In the genomic region with DNA sequence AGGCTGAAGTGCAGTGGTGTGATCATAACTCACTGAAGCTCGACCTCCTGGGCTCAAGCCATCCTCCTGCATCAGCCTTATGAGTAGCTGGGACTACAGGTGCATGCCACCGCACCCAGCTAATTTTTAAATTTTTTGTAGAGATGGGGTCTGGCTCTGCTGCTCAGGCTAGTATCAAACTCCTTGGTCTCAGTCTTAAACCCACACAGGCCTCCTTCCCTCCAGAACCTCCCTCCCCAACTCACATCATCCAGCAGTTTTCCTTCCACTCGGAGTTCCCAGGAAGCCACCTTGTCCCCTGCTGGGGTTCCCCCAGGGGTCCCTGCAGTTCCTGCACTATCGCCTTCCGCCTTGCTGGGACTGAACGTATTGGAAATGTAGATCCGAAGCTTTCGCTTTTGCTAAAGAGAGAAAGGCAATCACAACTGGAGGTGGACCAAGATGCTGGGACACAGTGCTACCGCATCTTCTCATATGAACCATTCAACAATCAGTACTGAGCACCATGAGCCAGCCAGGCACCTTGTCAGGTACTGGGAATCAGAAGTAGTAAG, we compare ENCODE assay signal across 11 cellular contexts. TPM values are rescaled to one million over a fixed set of nuclear protein-coding genes. Genes with fewer than 3 reads are reported as not detected.
DNase-seq lines count a peak whose midpoint lies in the region; ATAC-seq, FAIRE-seq and TF ChIP-seq lines count a peak whose summit lies in the region.
"Had no signal": no experiment of that assay in that cellular context is flagged by ENCODE, and none has a peak within 500 bp of the region (broad histone marks: within the 10 kb centered on the region; RNA-seq: fewer than 3 reads in every experiment).

No MANE protein-coding gene starts in this region.

- H3K9me3 ChIP-seq in right cardiac atrium (ENCODE audit: control insufficient read depth, low read length) (no peaks in the 10 kb centered on the region), lower lobe of right lung (no peaks in the 10 kb centered on the region), tibial artery (no peaks in the 10 kb centered on the region)
- H3K9me3 ChIP-seq: colonic mucosa, MG63, pancreas had no signal

- H3K27me3 ChIP-seq in right cardiac atrium (ENCODE audit: control insufficient read depth, insufficient read depth) (no peaks in the 10 kb centered on the region), lower lobe of right lung (ENCODE audit: low read depth) (no peaks in the 10 kb centered on the region), tibial artery (no peaks in the 10 kb centered on the region)
- H3K27me3 ChIP-seq: colonic mucosa, MG63, pancreas had no signal

- H3K27ac ChIP-seq in right cardiac atrium (ENCODE audit: low read length) (peak overlapping the region; percentile 13), VCaP (no peak overlapping the region), lower lobe of right lung (peak overlapping the region; percentile 62), tibial artery (peak overlapping the region; percentile 14 to 99)
- H3K27ac ChIP-seq: colonic mucosa, pancreas had no signal

- ATAC-seq in right cardiac atrium (no peak), Right ventricle myocardium superior (ENCODE audit: poor library complexity) (no peak), lower lobe of right lung (no peak)

- FAIRE-seq in RCC 7860 (lab: Jason Lieb, UNC) = no peak
- FAIRE-seq: pancreas had no signal

- H3K4me3 ChIP-seq in right cardiac atrium (ENCODE audit: low read length) (no peak overlapping the region), lower lobe of right lung (no peak overlapping the region), tibial artery (no peak overlapping the region)
- H3K4me3 ChIP-seq: colonic mucosa, MG63, pancreas had no signal

- intact Hi-C loops in right cardiac atrium (cut with DNase I) (no loop called here), Right ventricle myocardium superior (cut with DNase I) (no loop called here), lower lobe of right lung (cut with DNase I) (no loop called here), tibial artery (cut with DNase I; ENCODE audit: low total_unique reads) (loop anchor here (5.0 kb wide), 1 partner anchor 63 kb away; a partner anchor contains a TSS)

- peaks cover 14% of the 10 kb centered on the region for H3K4me1 ChIP-seq in right cardiac atrium (ENCODE audit: control insufficient read depth, insufficient read depth, low read length)
- H3K4me1 ChIP-seq in lower lobe of right lung = peaks cover 40% of the 10 kb centered on the region
- H3K4me1 ChIP-seq in tibial artery = peaks cover 5 to 52% (median 40%) of the 10 kb centered on the region in 4 donors

- H3K36me3 ChIP-seq in lower lobe of right lung = peaks cover 77% of the 10 kb centered on the region
- H3K36me3 ChIP-seq in tibial artery = peaks cover 64 to 72% (median 72%) of the 10 kb centered on the region in 3 donors

- TF ChIP-seq CTCF in VCaP (conservative IDR thresholded peaks at IDR 0.05) = peak; percentile 15
- no peak for TF ChIP-seq CTCF in lower lobe of right lung (IDR thresholded peaks at IDR 0.05)
- peak in 1 of 2 experiments; percentile 7 for TF ChIP-seq CTCF in tibial artery (IDR thresholded peaks at IDR 0.05)

- DNase-seq in right cardiac atrium (peak in 1 of 3 donors; percentile 22), Right ventricle myocardium superior (no peak), lower lobe of right lung (no peak), tibial artery (peak in 1 of 2 donors; percentile 55), NCI-H226 (no peak), DMS114 treated with DMSO at 0.1 percent for 48 hours (lab: John Stamatoyannopoulos, UW; ENCODE audit: unreplicated experiment) (no peak), RCC 7860 (ENCODE audit: low spot score) (no peak)
- DNase-seq: colonic mucosa had no signal

- 86% methylated on average over 9 of the region's 9 CpGs for WGBS in right cardiac atrium

RNA-seq across cellular contexts. Expression of a gene that starts 7.2 kb away (rescaled TPM):
- total RNA-seq in right cardiac atrium (10 to 100 TPM; 35.7 to 46.4 (median 37.4) TPM), Right ventricle myocardium superior (22.0 TPM), lower lobe of right lung (80.9 TPM)
- polyA plus RNA-seq in right cardiac atrium = 27.9 TPM

RNA-seq across cellular contexts. Expression of a gene that starts 7.8 kb away (rescaled TPM):
- total RNA-seq in right cardiac atrium (10 to 100 TPM; 34.2 to 52.3 (median 38.2) TPM), Right ventricle myocardium superior (29.8 TPM), lower lobe of right lung (37.4 TPM)
- polyA plus RNA-seq in right cardiac atrium = 17.2 TPM

RNA-seq across cellular contexts. Expression of a gene that starts 8.0 kb away (rescaled TPM):
- total RNA-seq in right cardiac atrium = 100 to 1,000 TPM; 141 to 159 (median 147) TPM
- 175 TPM for polyA plus RNA-seq in right cardiac atrium
- total RNA-seq in Right ventricle myocardium superior = 136 TPM
- 98.6 TPM for total RNA-seq in lower lobe of right lung

RNA-seq across cellular contexts. Expression of a gene that starts 38.2 kb away (rescaled TPM):
- total RNA-seq in right cardiac atrium = not detected
- polyA plus RNA-seq in right cardiac atrium = not detected
- not detected for total RNA-seq in Right ventricle myocardium superior
- total RNA-seq in lower lobe of right lung = not detected
- total RNA-seq: colonic mucosa, pancreas had no signal
- polyA plus RNA-seq: pancreas had no signal

RNA-seq across cellular contexts. Expression of a gene that starts 46.5 kb away (rescaled TPM):
- total RNA-seq in right cardiac atrium = not detected
- not detected for polyA plus RNA-seq in right cardiac atrium
- total RNA-seq in Right ventricle myocardium superior = not detected
- not detected for total RNA-seq in lower lobe of right lung
- total RNA-seq: colonic mucosa, pancreas had no signal
- polyA plus RNA-seq: pancreas had no signal
